ENCODE assay signal across 19 cellular contexts in genomic region chr2:188142636-188143035, GRCh38.
DNase-seq lines count a peak whose midpoint lies in the region; ATAC-seq and TF ChIP-seq lines count a peak whose summit lies in the region.
"Had no signal": no experiment of that assay in that cellular context is flagged by ENCODE, and none has a peak within 500 bp of the region (broad histone marks: within the 10 kb centered on the region; RNA-seq: fewer than 3 reads in every experiment).

No MANE protein-coding gene starts in this region.

- POLR2A ChIA-PET in CD4-positive, alpha-beta T cell (lab: Charles Lee) = no interaction called here

- DNase-seq in GM23248 (peak; percentile 62), SJSA1 (ENCODE audit: low read depth in 1 of 2, low spot score in 2 of 2) (peak in 1 of 2 experiments; percentile 35), fibroblast of mammary gland (ENCODE audit: low read depth) (peak; percentile 56), sciatic nerve (ENCODE audit: low spot score) (no peak), Right ventricle myocardium inferior (ENCODE audit: missing footprints) (no peak), glutamatergic neuron (no peak), SIG-M5 (lab: John Stamatoyannopoulos, UW) (no peak)
- DNase-seq in CD4-positive, alpha-beta T cell = no peak
- DNase-seq: activated CD4-positive, alpha-beta memory T cell treated with anti-CD3 and anti-CD28 coated beads for 36 hours; aorta; CD8-positive, alpha-beta memory T cell; effector memory CD8-positive, alpha-beta T cell; hippocampal formation; lower lobe of right lung; NCI-H2107; NK-92 treated with Interleukin-12 subunit alpha and Interleukin-12 subunit beta, amount 100 ng/mL, for 24 hours; small intestine had no signal

- no peak overlapping the region for H3K27ac Mint-ChIP-seq in CD4-positive, alpha-beta T cell
- H3K27ac Mint-ChIP-seq in glutamatergic neuron (ENCODE audit: unreplicated experiment) = no peak overlapping the region
- H3K27ac Mint-ChIP-seq: activated CD4-positive, alpha-beta memory T cell treated with anti-CD3 and anti-CD28 coated beads for 36 hours; activated T-helper 1 cell treated with anti-CD3 and anti-CD28 coated beads, Interleukin-12 subunit alpha, Interleukin-12 subunit beta, Interleukin-2, Interleukin-4 antibody, amounts not matched to agents 30 ng/mL and 10 ng/mL and 1 ng/mL, durations not matched to agents 14 hours and 24 hours and 36 hours; CD8-positive, alpha-beta memory T cell; effector memory CD8-positive, alpha-beta T cell; stimulated activated naive CD8-positive, alpha-beta T cell treated with anti-CD3 and anti-CD28 coated beads, Interleukin-15, Interleukin-2, amounts not matched to agents 100 ng/mL and 50 ng/mL, for 24 hours had no signal

- H3K4me3 ChIP-seq in GM23248 (no peak overlapping the region), SJSA1 (no peak overlapping the region), fibroblast of mammary gland (ENCODE audit: control insufficient read depth, low read depth, low read length) (no peak overlapping the region)
- H3K4me3 ChIP-seq: lower lobe of right lung had no signal

- no peaks in the 10 kb centered on the region for H3K4me1 Mint-ChIP-seq in CD4-positive, alpha-beta T cell (ENCODE audit: low read depth)
- H3K4me1 Mint-ChIP-seq in glutamatergic neuron (ENCODE audit: low read depth, unreplicated experiment) = no peaks in the 10 kb centered on the region
- H3K4me1 Mint-ChIP-seq: CD8-positive, alpha-beta memory T cell had no signal

- 16 to 20% methylated on average over 1 of the region's 1 CpG for whole genome bisulfite sequencing in GM23248 (ENCODE audit: low coverage in 1 of 2, low lambda C conversion rate in 2 of 2, missing lambda C conversion rate in 2 of 2), 2 experiments

- H3K36me3 Mint-ChIP-seq in CD4-positive, alpha-beta T cell (ENCODE audit: low read depth) = no peaks in the 10 kb centered on the region
- no peaks in the 10 kb centered on the region for H3K36me3 Mint-ChIP-seq in glutamatergic neuron (ENCODE audit: unreplicated experiment)
- H3K36me3 Mint-ChIP-seq: activated CD4-positive, alpha-beta memory T cell treated with anti-CD3 and anti-CD28 coated beads for 36 hours; CD8-positive, alpha-beta memory T cell had no signal

- in situ Hi-C loops in GM23248 (cut with MboI) = no loop called here

- intact Hi-C loops in sciatic nerve (cut with DNase I) (no loop called here), Right ventricle myocardium inferior (cut with DNase I) (no loop called here)
- intact Hi-C loops in CD4-positive, alpha-beta T cell (cut with DNase I, micrococcal nuclease) = no loop called here

- H3K9ac ChIP-seq in GM23248 = no peak overlapping the region

- peak overlapping the region; percentile 42 for H3K4me2 ChIP-seq in GM23248 (ENCODE audit: unreplicated experiment)

- H3K27me3 Mint-ChIP-seq in CD4-positive, alpha-beta T cell = no peaks in the 10 kb centered on the region
- no peaks in the 10 kb centered on the region for H3K27me3 Mint-ChIP-seq in glutamatergic neuron (ENCODE audit: unreplicated experiment)
- H3K27me3 Mint-ChIP-seq: activated CD4-positive, alpha-beta memory T cell treated with anti-CD3 and anti-CD28 coated beads for 36 hours; CD8-positive, alpha-beta memory T cell; effector memory CD8-positive, alpha-beta T cell; stimulated activated naive CD8-positive, alpha-beta T cell treated with anti-CD3 and anti-CD28 coated beads, Interleukin-15, Interleukin-2, amounts not matched to agents 100 ng/mL and 50 ng/mL, for 24 hours had no signal

- H3F3A ChIP-seq in GM23248 (ENCODE audit: insufficient read depth) = no peaks in the 10 kb centered on the region

- CTCF ChIA-PET in CD4-positive, alpha-beta T cell (lab: Charles Lee) = no interaction called here

- H3K27ac ChIP-seq in GM23248 (peak overlapping the region; percentile 20; the same call in 1 of the 2 replicates), SJSA1 (peak overlapping the region; percentile 49; the same call in 1 of the 2 replicates)
- no peak overlapping the region for H3K27ac ChIP-seq in CD4-positive, alpha-beta T cell (ENCODE audit: low read depth, low read length)
- H3K27ac ChIP-seq: lower lobe of right lung had no signal

- no peaks in the 10 kb centered on the region for H3K9me3 Mint-ChIP-seq in CD4-positive, alpha-beta T cell
- no peaks in the 10 kb centered on the region for H3K9me3 Mint-ChIP-seq in glutamatergic neuron (ENCODE audit: unreplicated experiment)
- H3K9me3 Mint-ChIP-seq: activated CD4-positive, alpha-beta memory T cell treated with anti-CD3 and anti-CD28 coated beads for 36 hours; activated T-helper 1 cell treated with anti-CD3 and anti-CD28 coated beads, Interleukin-12 subunit alpha, Interleukin-12 subunit beta, Interleukin-2, Interleukin-4 antibody, amounts not matched to agents 30 ng/mL and 10 ng/mL and 1 ng/mL, durations not matched to agents 14 hours and 24 hours and 36 hours; stimulated activated naive CD8-positive, alpha-beta T cell treated with anti-CD3 and anti-CD28 coated beads, Interleukin-15, Interleukin-2, amounts not matched to agents 100 ng/mL and 50 ng/mL, for 24 hours had no signal

- no peak for TF ChIP-seq CTCF in fibroblast of mammary gland (conservative IDR thresholded peaks at IDR 0.05; ENCODE audit: control insufficient read depth, insufficient read depth, low read depth, low read length)
- no peak for TF ChIP-seq CTCF in CD4-positive, alpha-beta T cell (IDR thresholded peaks at IDR 0.05)
- TF ChIP-seq CTCF in glutamatergic neuron (IDR thresholded peaks at IDR 0.05; ENCODE audit: partially characterized antibody, unreplicated experiment) = no peak

- H3K4me1 ChIP-seq in GM23248 (ENCODE audit: insufficient read depth) (peaks cover 15% of the 10 kb centered on the region), SJSA1 (replicated peaks) (peaks cover 15% of the 10 kb centered on the region)
- H3K4me1 ChIP-seq: lower lobe of right lung had no signal

- H3K27me3 ChIP-seq in GM23248 (replicated peaks; ENCODE audit: insufficient read depth) (no peaks in the 10 kb centered on the region), SJSA1 (replicated peaks) (no peaks in the 10 kb centered on the region)
- H3K27me3 ChIP-seq in CD4-positive, alpha-beta T cell (ENCODE audit: control insufficient read depth, insufficient read depth, low read length) = no peaks in the 10 kb centered on the region

- H3K36me3 ChIP-seq in GM23248 (ENCODE audit: low read depth) (no peaks in the 10 kb centered on the region), SJSA1 (no peaks in the 10 kb centered on the region)
- H3K36me3 ChIP-seq: lower lobe of right lung had no signal

- H3K9me3 ChIP-seq in GM23248 (ENCODE audit: low read depth) = no peaks in the 10 kb centered on the region
- H3K9me3 ChIP-seq in SJSA1 (replicated peaks) = no peaks in the 10 kb centered on the region
- no peaks in the 10 kb centered on the region for H3K9me3 ChIP-seq in CD4-positive, alpha-beta T cell (ENCODE audit: control insufficient read depth, low read length)
- H3K9me3 ChIP-seq: lower lobe of right lung had no signal

- H3K9me2 ChIP-seq in GM23248 (ENCODE audit: insufficient read depth) = no peaks in the 10 kb centered on the region

- no peak overlapping the region for H3K4me3 Mint-ChIP-seq in CD4-positive, alpha-beta T cell
- no peak overlapping the region for H3K4me3 Mint-ChIP-seq in glutamatergic neuron (ENCODE audit: unreplicated experiment)
- H3K4me3 Mint-ChIP-seq: activated CD4-positive, alpha-beta memory T cell treated with anti-CD3 and anti-CD28 coated beads for 36 hours; activated T-helper 1 cell treated with anti-CD3 and anti-CD28 coated beads, Interleukin-12 subunit alpha, Interleukin-12 subunit beta, Interleukin-2, Interleukin-4 antibody, amounts not matched to agents 30 ng/mL and 10 ng/mL and 1 ng/mL, durations not matched to agents 14 hours and 24 hours and 36 hours; CD8-positive, alpha-beta memory T cell; effector memory CD8-positive, alpha-beta T cell; stimulated activated naive CD8-positive, alpha-beta T cell treated with anti-CD3 and anti-CD28 coated beads, Interleukin-15, Interleukin-2, amounts not matched to agents 100 ng/mL and 50 ng/mL, for 24 hours had no signal

- H3K79me2 ChIP-seq in GM23248 (ENCODE audit: insufficient read depth) = no peaks in the 10 kb centered on the region

- ATAC-seq in sciatic nerve (peak; percentile 62), Right ventricle myocardium inferior (no peak)
- ATAC-seq in CD4-positive, alpha-beta T cell (ENCODE audit: poor library complexity) = no peak
- ATAC-seq: effector memory CD8-positive, alpha-beta T cell; lower lobe of right lung had no signal

- H2AFZ ChIP-seq in GM23248 = peak overlapping the region; percentile 65

- H4K20me1 ChIP-seq in GM23248 (ENCODE audit: insufficient read depth) = no peaks in the 10 kb centered on the region

Comparison
In these comparisons a context has a peak if more than half of its experiments do, and no peak if none do; other contexts are left out.
1. DNase-seq: peak in GM23248 (single experiment) and fibroblast of mammary gland (single experiment); none in sciatic nerve (single experiment), CD4-positive, alpha-beta T cell (0 of 10), Right ventricle myocardium inferior (single experiment), glutamatergic neuron (single experiment) and SIG-M5 (single experiment).